1 cellular context compared by ENCODE assay signal in genomic region chr5:82694886-82695285, GRCh38.
TF ChIP-seq lines count a peak whose summit lies in the region.

No MANE protein-coding gene starts in this region.

TF ChIP-seq in WTC11, 78 proteins besides CTCF, POLR2A, EP300 and RAD21 (continued from another document):
- no peak for TF ChIP-seq ZNF317 (CRISPR knock-in tag; IDR thresholded peaks at IDR 0.05; ENCODE audit: borderline replicate concordance, low read depth)
- no peak for TF ChIP-seq ZBTB21 (CRISPR knock-in tag; IDR thresholded peaks at IDR 0.05; ENCODE audit: borderline replicate concordance)
- no peak for TF ChIP-seq NFYB (CRISPR knock-in tag; conservative IDR thresholded peaks at IDR 0.05; ENCODE audit: low read depth)
- TF ChIP-seq NFE2L1 (CRISPR knock-in tag; IDR thresholded peaks at IDR 0.05), result no peak
- TF ChIP-seq USF1 (CRISPR knock-in tag; IDR thresholded peaks at IDR 0.05), result no peak
- no peak for TF ChIP-seq GABPB1 (CRISPR knock-in tag; IDR thresholded peaks at IDR 0.05)
- no peak for TF ChIP-seq OVOL2 (CRISPR knock-in tag; IDR thresholded peaks at IDR 0.05; ENCODE audit: borderline replicate concordance)
